In the genomic region with DNA sequence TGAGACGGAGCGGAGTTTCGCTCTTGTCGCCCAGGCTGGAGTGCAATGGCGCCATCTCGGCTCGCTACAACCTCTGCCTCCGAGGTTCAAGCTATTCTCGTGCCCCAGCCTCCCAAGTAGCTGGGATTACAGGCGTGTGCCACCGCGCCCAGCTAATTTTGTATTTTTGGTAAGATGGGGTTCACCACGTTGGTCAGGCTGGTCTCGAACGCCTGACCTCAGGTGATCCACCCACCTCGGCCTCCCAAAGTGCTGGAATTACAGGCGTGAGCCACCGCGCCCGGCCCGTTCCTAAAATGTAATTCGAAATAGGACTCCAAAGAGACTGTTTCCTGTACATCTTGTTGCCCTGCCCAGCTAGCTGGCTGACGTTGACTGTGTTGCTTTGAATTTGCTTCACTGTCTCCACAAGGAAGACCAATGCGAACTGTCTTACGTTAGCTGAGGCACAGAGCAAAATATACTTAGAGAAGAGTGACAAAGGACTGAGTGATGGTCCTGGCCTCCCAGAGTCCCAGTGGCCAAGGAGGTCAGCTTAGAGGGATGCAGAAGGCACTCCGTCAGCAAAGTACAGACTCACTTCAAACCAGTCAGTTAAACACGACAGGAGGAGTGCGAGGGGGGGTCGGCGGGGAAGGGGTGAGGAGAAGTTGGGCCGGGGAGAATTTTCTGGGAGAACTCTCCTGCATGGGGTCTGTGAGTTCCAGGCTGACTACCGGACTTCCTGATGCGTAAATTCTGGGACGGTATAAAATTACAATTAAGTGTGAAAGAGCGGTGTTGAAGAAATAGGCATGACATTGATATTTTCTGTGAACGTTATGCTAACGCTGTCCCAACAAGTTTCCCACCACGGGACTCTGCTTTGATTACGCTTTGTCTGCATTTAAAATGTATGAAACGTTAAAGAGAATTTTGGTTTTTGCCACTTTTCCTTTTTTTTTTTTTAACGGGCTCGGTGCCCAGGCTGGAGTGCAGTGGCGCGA, we compare ENCODE assay signal across 8 cellular contexts. TPM values are rescaled to one million over a fixed set of nuclear protein-coding genes. Genes with fewer than 3 reads are reported as not detected.
A peak's percentile ranks its signal among the peaks of the same experiment; 100 is the strongest.
DNase-seq lines count a peak whose midpoint lies in the region; ATAC-seq, FAIRE-seq and TF ChIP-seq lines count a peak whose summit lies in the region.

No MANE protein-coding gene starts in this region.

- H3K27me3 ChIP-seq in heart left ventricle = no peaks in the 10 kb centered on the region
- no peaks in the 10 kb centered on the region for H3K27me3 ChIP-seq in keratinocyte (ENCODE audit: control insufficient read depth, extremely low read depth, insufficient read depth, low read length)

- FAIRE-seq in keratinocyte (lab: Jason Lieb, UNC) (peak; percentile 13), GM12892 (lab: Jason Lieb, UNC) (no peak)

- H2AFZ ChIP-seq in keratinocyte (ENCODE audit: control insufficient read depth, low read length) = peak overlapping the region; percentile 63

- DNase-seq in heart left ventricle (no peak), left cardiac atrium (no peak), keratinocyte (ENCODE audit: low read depth, low spot score) (no peak), GM12892 (ENCODE audit: insufficient read length) (no peak), DMS153 (lab: John Stamatoyannopoulos, UW) (no peak)
- DNase-seq in activated T-cell treated with anti-CD3 and anti-CD28 coated beads, Interleukin-2, amount 50 U/mL, for 48 hours = peak; percentile 69 to 70

- H3K4me1 ChIP-seq in heart left ventricle (peaks cover 0 to 41% (median 16%) of the 10 kb centered on the region in 12 donors), keratinocyte (ENCODE audit: control insufficient read depth, extremely low read depth, insufficient read depth, low read length) (peaks cover 7% of the 10 kb centered on the region), urinary bladder (ENCODE audit: insufficient read depth) (no peaks in the 10 kb centered on the region)

- no peaks in the 10 kb centered on the region for H4K20me1 ChIP-seq in keratinocyte (ENCODE audit: control insufficient read depth, extremely low read depth, insufficient read depth, low read length)

- no peaks in the 10 kb centered on the region for H3K36me3 ChIP-seq in heart left ventricle
- H3K36me3 ChIP-seq in keratinocyte (ENCODE audit: control insufficient read depth in 2 of 2, extremely low read depth in 1 of 2, insufficient read depth in 2 of 2, low read length in 2 of 2) = no peaks in the 10 kb centered on the region
- no peaks in the 10 kb centered on the region for H3K36me3 ChIP-seq in urinary bladder (ENCODE audit: insufficient read depth)

- H3K4me2 ChIP-seq in keratinocyte (ENCODE audit: control insufficient read depth, extremely low read depth, insufficient read depth, low read depth, low read length) = peak overlapping the region; percentile 59

- H3K4me3 ChIP-seq in heart left ventricle (peak overlapping the region in 11 of 12 donors; percentile 31 to 64 (median 53)), keratinocyte (ENCODE audit: control insufficient read depth in 2 of 3, extremely low read depth in 1 of 3, insufficient read depth in 2 of 3, low read depth in 1 of 3, low read length in 3 of 3) (peak overlapping the region; percentile 12 to 80 (median 18)), urinary bladder (ENCODE audit: low read depth, low read length) (peak overlapping the region; percentile 38)

- TF ChIP-seq POLR2A in heart left ventricle (IDR thresholded peaks at IDR 0.05) (no peak), GM12892 (IDR thresholded peaks at IDR 0.05; ENCODE audit: low read depth, low read length) (no peak)

- peak overlapping the region; percentile 4 for H3K9ac ChIP-seq in keratinocyte (ENCODE audit: control insufficient read depth, extremely low read depth, insufficient read depth, low read length)

- no peaks in the 10 kb centered on the region for H3K79me2 ChIP-seq in keratinocyte (ENCODE audit: control insufficient read depth, insufficient read depth, low read length)

- peak overlapping the region in 8 of 12 donors; percentile 4 to 79 (median 67) for H3K27ac ChIP-seq in heart left ventricle
- peak overlapping the region; percentile 20 for H3K27ac ChIP-seq in keratinocyte (ENCODE audit: control insufficient read depth, insufficient read depth, low read length)
- H3K27ac ChIP-seq in urinary bladder (ENCODE audit: low read depth) = no peak overlapping the region

- ATAC-seq in heart left ventricle (no peak), left cardiac atrium (no peak), GM21717 (IDR thresholded peaks at IDR 0.05; ENCODE audit: unreplicated experiment) (no peak)

- H3K9me3 ChIP-seq in heart left ventricle (no peaks in the 10 kb centered on the region), keratinocyte (ENCODE audit: control insufficient read depth, low read depth, low read length) (no peaks in the 10 kb centered on the region)

- TF ChIP-seq CTCF in heart left ventricle (IDR thresholded peaks at IDR 0.05) = no peak
- no peak for TF ChIP-seq CTCF in keratinocyte (optimal IDR thresholded peaks at IDR 0.05 in 1 of 3, IDR thresholded peaks at IDR 0.05 in 1 of 3, conservative IDR thresholded peaks at IDR 0.05 in 1 of 3; ENCODE audit: extremely low read depth in 1 of 3, insufficient read depth in 2 of 3, low read length in 3 of 3)

- WGBS in heart left ventricle, 4 donors = 18 to 54% (median 30%) methylated on average over 44 of the region's 44 CpGs
- 18% methylated on average over 44 of the region's 44 CpGs for whole genome bisulfite sequencing in urinary bladder

- intact Hi-C loops in heart left ventricle (cut with DNase I) = no loop called here
- intact Hi-C loops in left cardiac atrium (cut with DNase I) = no loop called here

- dilution Hi-C loops in keratinocyte (cut with MboI; ENCODE audit: extremely low pct_ligation_motif_present, low sequenced_read_pairs) = no loop called here

- H3K9me1 ChIP-seq in keratinocyte (ENCODE audit: control insufficient read depth, extremely low read depth, insufficient read depth, low read length) = no peaks in the 10 kb centered on the region

RNA-seq across cellular contexts. Expression of gene TRIM41, which starts 6.8 kb away (rescaled TPM):
- total RNA-seq in heart left ventricle (10 to 100 TPM; 12.3 to 27.3 (median 23.9) TPM), left cardiac atrium (10 to 100 TPM; 17.1 to 19.1 TPM), urinary bladder (8.8 TPM)
- polyA plus RNA-seq in heart left ventricle (10 to 100 TPM; 20.2 TPM), keratinocyte (11.8 to 14.1 TPM (median 13.4 TPM) in 3 replicates), urinary bladder (20.6 TPM)
- polyA plus RNA-seq in keratinocyte (2011; ENCODE audit: low read depth) = 6.8 TPM
- 9.2 and 12.8 TPM in 2 replicates for polyA plus RNA-seq in keratinocyte (2011; cell fraction: cytosol; rRNA removed)
- 40.3 and 44.3 TPM in 2 replicates for polyA plus RNA-seq in keratinocyte (2011; cell fraction: nucleus; rRNA removed)
- polyA plus RNA-seq in keratinocyte (2012; ENCODE audit: low replicate concordance) = 12.2 and 19.8 TPM in 2 replicates
- 5.2 to 10.3 TPM (median 5.3 TPM) in 3 replicates for polyA minus RNA-seq in keratinocyte
- polyA minus RNA-seq in keratinocyte (2011; cell fraction: cytosol; rRNA and poly(A)+ RNA removed) = 12.5 TPM
- polyA minus RNA-seq in keratinocyte (2011; cell fraction: nucleus; rRNA and poly(A)+ RNA removed) = 11.0 and 11.1 TPM in 2 replicates
- polyA plus RNA-seq in GM12892 (2012; ENCODE audit: missing spikeins) = 12.2 TPM

RNA-seq across cellular contexts. Expression of gene TRIM7, which starts 11.3 kb away (rescaled TPM):
- total RNA-seq in heart left ventricle (10 to 100 TPM in 1 of 9 donors, 1 to 10 TPM in 8; 3.7 to 10.2 (median 6.7) TPM), left cardiac atrium (1 to 10 TPM; 5.9 to 9.0 TPM), urinary bladder (1.2 TPM)
- polyA plus RNA-seq in heart left ventricle (10 to 100 TPM in 1 of 2 donors, 1 to 10 TPM in 1; 3.6 to 11.0 TPM), keratinocyte (21.7 to 27.6 TPM (median 22.4 TPM) in 3 replicates), urinary bladder (3.7 TPM)
- polyA plus RNA-seq in keratinocyte (2011; ENCODE audit: low read depth) = 8.8 TPM
- 20.1 and 22.0 TPM in 2 replicates for polyA plus RNA-seq in keratinocyte (2011; cell fraction: cytosol; rRNA removed)
- polyA plus RNA-seq in keratinocyte (2011; cell fraction: nucleus; rRNA removed) = 28.5 and 29.7 TPM in 2 replicates
- 16.7 and 25.6 TPM in 2 replicates for polyA plus RNA-seq in keratinocyte (2012; ENCODE audit: low replicate concordance)
- 7.2 to 10.6 TPM (median 8.1 TPM) in 3 replicates for polyA minus RNA-seq in keratinocyte
- 15.7 TPM for polyA minus RNA-seq in keratinocyte (2011; cell fraction: cytosol; rRNA and poly(A)+ RNA removed)
- 7.7 and 9.9 TPM in 2 replicates for polyA minus RNA-seq in keratinocyte (2011; cell fraction: nucleus; rRNA and poly(A)+ RNA removed)
- polyA plus RNA-seq in GM12892 (2012; ENCODE audit: missing spikeins) = 0.70 TPM

RNA-seq across cellular contexts. Expression of gene RACK1, which starts 27.4 kb away (rescaled TPM):
- total RNA-seq in heart left ventricle (1,000 to 10,000 TPM in 2 of 9 donors, 100 to 1,000 TPM in 7; 560 to 1,237 (median 771) TPM), left cardiac atrium (100 to 1,000 TPM; 713 to 792 TPM), urinary bladder (2,993 TPM)
- polyA plus RNA-seq in heart left ventricle (1,000 to 10,000 TPM in 1 of 2 donors, 100 to 1,000 TPM in 1; 876 to 2,287 TPM), keratinocyte (3,291 to 4,197 TPM (median 3,883 TPM) in 3 replicates), urinary bladder (2,408 TPM)
- 6,866 TPM for polyA plus RNA-seq in keratinocyte (2011; ENCODE audit: low read depth)
- 3,208 and 4,094 TPM in 2 replicates for polyA plus RNA-seq in keratinocyte (2011; cell fraction: cytosol; rRNA removed)
- 1,292 and 1,405 TPM in 2 replicates for polyA plus RNA-seq in keratinocyte (2011; cell fraction: nucleus; rRNA removed)
- 2,997 and 3,266 TPM in 2 replicates for polyA plus RNA-seq in keratinocyte (2012; ENCODE audit: low replicate concordance)
- 6,396 to 10,268 TPM (median 9,173 TPM) in 3 replicates for polyA minus RNA-seq in keratinocyte
- 5,229 TPM for polyA minus RNA-seq in keratinocyte (2011; cell fraction: cytosol; rRNA and poly(A)+ RNA removed)
- polyA minus RNA-seq in keratinocyte (2011; cell fraction: nucleus; rRNA and poly(A)+ RNA removed) = 1,104 and 1,134 TPM in 2 replicates
- 3,646 TPM for polyA plus RNA-seq in GM12892 (2012; ENCODE audit: missing spikeins)

RNA-seq across cellular contexts. Expression of gene TRIM52, which starts 44.7 kb away (rescaled TPM):
- total RNA-seq in heart left ventricle (10 to 100 TPM in 1 of 9 donors, 1 to 10 TPM in 8; 5.6 to 12.8 (median 7.6) TPM), left cardiac atrium (10 to 100 TPM in 1 of 2 donors, 1 to 10 TPM in 1; 9.8 to 10.1 TPM), urinary bladder (14.1 TPM)
- polyA plus RNA-seq in heart left ventricle (10 to 100 TPM in 1 of 2 donors, 1 to 10 TPM in 1; 5.9 to 10.3 TPM), keratinocyte (4.3 to 7.7 TPM (median 7.5 TPM) in 3 replicates), urinary bladder (13.8 TPM)
- polyA plus RNA-seq in keratinocyte (2011; ENCODE audit: low read depth) = 3.3 TPM
- 2.4 and 3.4 TPM in 2 replicates for polyA plus RNA-seq in keratinocyte (2011; cell fraction: cytosol; rRNA removed)
- 20.3 and 23.5 TPM in 2 replicates for polyA plus RNA-seq in keratinocyte (2011; cell fraction: nucleus; rRNA removed)
- 4.2 and 5.7 TPM in 2 replicates for polyA plus RNA-seq in keratinocyte (2012; ENCODE audit: low replicate concordance)
- 1.9 to 12.9 TPM (median 3.9 TPM) in 3 replicates for polyA minus RNA-seq in keratinocyte
- 5.4 TPM for polyA minus RNA-seq in keratinocyte (2011; cell fraction: cytosol; rRNA and poly(A)+ RNA removed)
- polyA minus RNA-seq in keratinocyte (2011; cell fraction: nucleus; rRNA and poly(A)+ RNA removed) = 3.5 and 7.0 TPM in 2 replicates
- 13.4 TPM for polyA plus RNA-seq in GM12892 (2012; ENCODE audit: missing spikeins)

Comparison
In these comparisons a context has a peak if more than half of its experiments do, and no peak if none do; other contexts are left out.
1. DNase-seq: peak in activated T-cell treated with anti-CD3 and anti-CD28 coated beads, Interleukin-2, amount 50 U/mL, for 48 hours (2 of 2); none in heart left ventricle (0 of 5), left cardiac atrium (single experiment), keratinocyte (single experiment), GM12892 (single experiment) and DMS153 (single experiment).
2. Peak in every context shown above with its lines, with median percentiles within 50 percentile points of each other: H3K4me3 ChIP-seq.